31 cellular contexts compared by ENCODE assay signal in genomic region chr5:168568738-168569137, GRCh38. TPM values are rescaled to one million over a fixed set of nuclear protein-coding genes. Genes with fewer than 3 reads are reported as not detected.
"Had no signal": no experiment of that assay in that cellular context is flagged by ENCODE, and none has a peak within 500 bp of the region (broad histone marks: within the 10 kb centered on the region; RNA-seq: fewer than 3 reads in every experiment).

No MANE protein-coding gene starts in this region.

- ATAC-seq: natural killer cell; psoas muscle; right cardiac atrium; sciatic nerve; stimulated activated memory B cell treated with anti-CD40 and anti-IgM and Interleukin-4, amounts not matched to agents 10 μg/mL and 1 μg/mL and 100 μg/mL, for 72 hours; stimulated activated naive CD8-positive, alpha-beta T cell treated with anti-CD3 and anti-CD28 coated beads, Interleukin-15, amount 100 ng/mL, for 72 hours; stimulated activated naive CD8-positive, alpha-beta T cell treated with anti-CD3 and anti-CD28 coated beads, Interleukin-15, Interleukin-2, amounts not matched to agents 100 U/mL and 50 U/mL, for 24 hours; upper lobe of right lung had no signal

- H3K27me3 Mint-ChIP-seq: progenitor cell of endocrine pancreas; stimulated activated memory B cell treated with anti-CD40 and anti-IgM and Interleukin-4, amounts not matched to agents 10 μg/mL and 1 μg/mL and 100 μg/mL, for 72 hours; stimulated activated naive CD8-positive, alpha-beta T cell treated with anti-CD3 and anti-CD28 coated beads, Interleukin-15, amount 100 ng/mL, for 72 hours; type B pancreatic cell had no signal

- H3K27ac Mint-ChIP-seq: nephron; neural progenitor cell; progenitor cell of endocrine pancreas; stimulated activated memory B cell treated with anti-CD40 and anti-IgM and Interleukin-4, amounts not matched to agents 10 μg/mL and 1 μg/mL and 100 μg/mL, for 72 hours; stimulated activated naive CD8-positive, alpha-beta T cell treated with anti-CD3 and anti-CD28 coated beads, Interleukin-15, amount 100 ng/mL, for 72 hours; type B pancreatic cell had no signal

- H3K4me1 ChIP-seq: neural progenitor cell, parathyroid adenoma, psoas muscle, testis, tibial artery, uterus had no signal

- H3K36me3 Mint-ChIP-seq: natural killer cell had no signal

- DNase-seq: natural killer cell; occipital lobe; ovary; posterior cingulate gyrus; psoas muscle; right cardiac atrium; spleen; stimulated activated CD4-positive, alpha-beta T cell treated with anti-CD3 and anti-CD28 coated beads, Interleukin-12 subunit alpha, Interleukin-12 subunit beta, amount 100 ng/mL, for 4 hours; stimulated activated CD4-positive, alpha-beta T cell treated with anti-CD3 and anti-CD28 coated beads, Interleukin-1b, Interleukin-23, amount 100 ng/mL, for 48 hours; stimulated activated CD4-positive, alpha-beta T cell treated with anti-CD3 and anti-CD28 coated beads, Interleukin-4, amount 100 ng/mL, for 1 hour; stimulated activated CD4-positive, alpha-beta T cell treated with anti-CD3 and anti-CD28 coated beads, Interleukin-4, amount 100 ng/mL, for 4 hours; stimulated activated CD8-positive, alpha-beta memory T cell treated with anti-CD3 and anti-CD28 coated beads, Interleukin-4, amount 100 ng/mL, for 48 hours; stimulated activated naive CD4-positive, alpha-beta T cell; stimulated activated naive CD8-positive, alpha-beta T cell treated with anti-CD3 and anti-CD28 coated beads, Interleukin-15, amount 100 ng/mL, for 72 hours; stimulated activated naive CD8-positive, alpha-beta T cell treated with anti-CD3 and anti-CD28 coated beads, Interleukin-15, Interleukin-2, amounts not matched to agents 100 U/mL and 50 U/mL, for 24 hours; substantia nigra; testis; tibial artery; transverse colon; upper lobe of right lung; uterus had no signal

- H3K27me3 ChIP-seq: neural progenitor cell, ovary, spleen, suprapubic skin, testis, tibial artery, transverse colon, upper lobe of right lung, uterus had no signal

- H3K9me3 ChIP-seq: ovary, psoas muscle, spleen, suprapubic skin, testis, tibial artery, transverse colon, upper lobe of right lung, uterus had no signal

- H3K4me3 ChIP-seq: neural progenitor cell, ovary, psoas muscle, skin epidermis, smooth muscle cell, spleen, suprapubic skin, testis, tibial artery, transverse colon, upper lobe of right lung, uterus had no signal

- H3K4me1 Mint-ChIP-seq: nephron, neural progenitor cell had no signal

- H3K4me3 Mint-ChIP-seq: natural killer cell; nephron; neural progenitor cell; stimulated activated memory B cell treated with anti-CD40 and anti-IgM and Interleukin-4, amounts not matched to agents 10 μg/mL and 1 μg/mL and 100 μg/mL, for 72 hours; stimulated activated naive CD8-positive, alpha-beta T cell treated with anti-CD3 and anti-CD28 coated beads, Interleukin-15, amount 100 ng/mL, for 72 hours; type B pancreatic cell had no signal

- H3K36me3 ChIP-seq: ovary, uterus had no signal

- H3K27ac ChIP-seq: neural progenitor cell, ovary, parathyroid adenoma, psoas muscle, skin epidermis, spleen, suprapubic skin, testis, tibial artery, transverse colon, upper lobe of right lung, uterus had no signal

RNA-seq across cellular contexts. Expression of gene FBLL1, which starts 39.6 kb away (rescaled TPM):
- total RNA-seq: natural killer cell, right cardiac atrium, upper lobe of right lung had no signal
